In genomic region chr6:114000066-114000465, GRCh38 we compare ENCODE assay signal across 19 cellular contexts. TPM values are rescaled to one million over a fixed set of nuclear protein-coding genes. Genes with fewer than 3 reads are reported as not detected.
DNase-seq lines count a peak whose midpoint lies in the region; ATAC-seq, FAIRE-seq and TF ChIP-seq lines count a peak whose summit lies in the region.
"Had no signal": no experiment of that assay in that cellular context is flagged by ENCODE, and none has a peak within 500 bp of the region (broad histone marks: within the 10 kb centered on the region; RNA-seq: fewer than 3 reads in every experiment).

No MANE protein-coding gene starts in this region.

- H3K4me1 Mint-ChIP-seq in mesothelial cell of epicardium: peaks cover 23% of the 10 kb centered on the region
- H3K4me1 Mint-ChIP-seq: IgD-negative memory B cell had no signal

- 0 out of 2 replicates have a peak, but pooled peaks cover 4% of the 10 kb centered on the region for H3K4me1 ChIP-seq in Panc1 (ENCODE audit: control insufficient read depth, insufficient read depth, low read length)

- no peaks in the 10 kb centered on the region for H3K36me3 ChIP-seq in Panc1 (ENCODE audit: control insufficient read depth, insufficient read depth, low read length)
- H3K36me3 ChIP-seq: BE2C, neutrophil, vagina had no signal

- no peaks in the 10 kb centered on the region for H3K27me3 Mint-ChIP-seq in mesothelial cell of epicardium (ENCODE audit: low read depth)
- H3K27me3 Mint-ChIP-seq: dendritic cell treated with granulocyte-macrophage colony-stimulating factor and Interleukin-4, amounts not matched to agents 40 ng/mL and 50 ng/mL, for 4 days had no signal

- no peak overlapping the region for H3K4me3 ChIP-seq in Panc1 (ENCODE audit: low read depth in 2 of 2, low read length in 2 of 2)
- H3K4me3 ChIP-seq: vagina had no signal

- FAIRE-seq in urothelium cell line (lab: Jason Lieb, UNC): no peak

- POLR2A ChIA-PET in Panc1 (lab: Charles Lee): no interaction called here

- TF ChIP-seq CTCF in Panc1 (IDR thresholded peaks at IDR 0.05) (no peak), mesothelial cell of epicardium (IDR thresholded peaks at IDR 0.05; ENCODE audit: unreplicated experiment) (no peak)

- peaks cover 39% of the 10 kb centered on the region for H3K36me3 Mint-ChIP-seq in mesothelial cell of epicardium
- H3K36me3 Mint-ChIP-seq: IgD-negative memory B cell had no signal

- no peak overlapping the region for H3K27ac ChIP-seq in Panc1 (ENCODE audit: low read length)
- H3K27ac ChIP-seq: neutrophil, vagina had no signal

- ATAC-seq in Panc1 (peak; percentile 43; the same call in 1 of the 2 replicates), GM21786 (IDR thresholded peaks at IDR 0.05; ENCODE audit: unreplicated experiment) (no peak)

- intact Hi-C loops in Panc1 (cut with micrococcal nuclease; ENCODE audit: unreplicated experiment): no loop called here

- CTCF ChIA-PET in Panc1 (lab: Charles Lee): no interaction called here

- peaks cover 6% of the 10 kb centered on the region for H3K9me3 Mint-ChIP-seq in mesothelial cell of epicardium
- H3K9me3 Mint-ChIP-seq: dendritic cell treated with granulocyte-macrophage colony-stimulating factor and Interleukin-4, amounts not matched to agents 40 ng/mL and 50 ng/mL, for 4 days had no signal

- H3K27me3 ChIP-seq in Panc1 (ENCODE audit: control insufficient read depth, insufficient read depth, low read length): no peaks in the 10 kb centered on the region
- H3K27me3 ChIP-seq: BE2C, neutrophil, vagina had no signal

- H3K9me3 ChIP-seq in Panc1 (ENCODE audit: control insufficient read depth, insufficient read depth, low read depth, low read length): no peaks in the 10 kb centered on the region
- H3K9me3 ChIP-seq: BE2C, neutrophil, vagina had no signal

- no peak overlapping the region for H3K4me3 Mint-ChIP-seq in mesothelial cell of epicardium
- H3K4me3 Mint-ChIP-seq: dendritic cell treated with granulocyte-macrophage colony-stimulating factor and Interleukin-4, amounts not matched to agents 40 ng/mL and 50 ng/mL, for 4 days; IgD-negative memory B cell had no signal

- peak overlapping the region; percentile 43 for H3K27ac Mint-ChIP-seq in mesothelial cell of epicardium
- H3K27ac Mint-ChIP-seq: dendritic cell treated with granulocyte-macrophage colony-stimulating factor and Interleukin-4, amounts not matched to agents 40 ng/mL and 50 ng/mL, for 4 days had no signal

- DNase-seq in ELR (ENCODE audit: low read depth) (peak; percentile 74), Panc1 (ENCODE audit: low read depth, low spot score) (no peak), dedifferentiated amniotic fluid mesenchymal stem cell (ENCODE audit: extremely low spot score) (peak; percentile 63), mesothelial cell of epicardium (ENCODE audit: low spot score in 2 of 2, unreplicated experiment in 2 of 2) (no peak), amygdala (lab: John Stamatoyannopoulos, UW) (no peak), urothelium cell line (ENCODE audit: low spot score) (no peak), HuH-7.5 (ENCODE audit: low spot score) (no peak)
- DNase-seq: activated CD4-positive, alpha-beta T cell treated with anti-CD3 and anti-CD28 coated beads, Interleukin-2, amount 50 U/mL, for 1 hour; activated T-cell treated with anti-CD3 and anti-CD28 coated beads, Interleukin-2, amount 50 U/mL, for 48 hours; BE2C; H7; NCI-H1105; stimulated activated naive CD4-positive, alpha-beta T cell treated with Interleukin-2 at 50 U/mL for 16 hours; T-helper 9 cell had no signal

- in situ Hi-C loops in Panc1 (cut with HindIII; ENCODE audit: low pct_unique_long_range_greater_than_20kb, low sequenced_read_pairs): no loop called here

- BruUV-seq in Panc1 (replicated peaks; lab: Mats Ljungman, UMichigan): no TSS peak

RNA-seq across cellular contexts. Expression of gene HDAC2, which starts 29.1 kb away (rescaled TPM):
- 206 TPM for total RNA-seq in Panc1 (2021; ENCODE audit: unreplicated experiment)
- polyA plus RNA-seq in Panc1 (2012; ENCODE audit: insufficient read length): 156 TPM
- total RNA-seq in mesothelial cell of epicardium: 263 to 276 TPM (median 273 TPM) in 3 replicates

Comparison
In these comparisons a context has a peak if more than half of its experiments do, and no peak if none do; other contexts are left out.
1. DNase-seq: peak in ELR (single experiment) and dedifferentiated amniotic fluid mesenchymal stem cell (single experiment); none in Panc1 (single experiment), mesothelial cell of epicardium (0 of 2), amygdala (0 of 56), urothelium cell line (single experiment) and HuH-7.5 (single experiment).